In genomic region chr10:43120948-43121290, GRCh38 we compare ENCODE assay signal across 8 cellular contexts. TPM values are rescaled to one million over a fixed set of nuclear protein-coding genes. Genes with fewer than 3 reads are reported as not detected.
DNase-seq lines count a peak whose midpoint lies in the region; ATAC-seq, FAIRE-seq and TF ChIP-seq lines count a peak whose summit lies in the region.

No MANE protein-coding gene starts in this region.

- CTCF ChIA-PET in GM12878 (lab: Yijun Ruan, JAX) = interaction anchor here (0.7 to 2.2 kb wide), 9 partner anchors 8 to 287 kb away, joined by 3 to 17 read pairs (median 3); partner anchors contain the start of gene CSGALNACT2
- CTCF ChIA-PET in RWPE1 (lab: Yijun Ruan, JAX) = interaction anchor here (0.6 kb wide), 1 partner anchor 264 kb away, joined by 3 read pairs; no protein-coding TSS in a partner anchor

- TF ChIP-seq POLR2A in GM12878 (IDR thresholded peaks at IDR 0.05; ENCODE audit: low read depth, low read length) = no peak

- H3K36me3 ChIP-seq in GM12878 (ENCODE audit: control insufficient read depth in 2 of 2, insufficient read depth in 2 of 2, low read length in 1 of 2) = no peaks in the 10 kb centered on the region

- in situ Hi-C loops in GM12878 (cut with MboI) = loop anchor here (25.0 kb wide), 2 partner anchors 109 to 934 kb away; no protein-coding TSS in a partner anchor

- TF ChIP-seq CTCF in GM12878 (IDR thresholded peaks at IDR 0.05 in 2 of 3, conservative IDR thresholded peaks at IDR 0.05 in 1 of 3; ENCODE audit: control insufficient read depth in 2 of 3, extremely low read depth in 1 of 3, insufficient read depth in 1 of 3, low read depth in 3 of 3, low read length in 3 of 3) = no peak
- no peak for TF ChIP-seq CTCF in RWPE1 (conservative IDR thresholded peaks at IDR 0.05; ENCODE audit: low read depth)

- no peak overlapping the region for H3K4me3 ChIP-seq in GM12878

- peaks cover 14% of the 10 kb centered on the region for H3K4me1 ChIP-seq in GM12878 (ENCODE audit: control insufficient read depth, insufficient read depth, low read length)

- H3K9me3 ChIP-seq in GM12878 (replicated peaks; ENCODE audit: control insufficient read depth, insufficient read depth, low read length) = no peaks in the 10 kb centered on the region

- peak overlapping the region; percentile 38; the same call in 1 of the 2 replicates for H3K4me2 ChIP-seq in GM12878 (ENCODE audit: control insufficient read depth, insufficient read depth)

- SMC1A ChIA-PET in GM12878 (lab: Charles Lee; ENCODE audit: uncharacterized antibody, unreplicated experiment) = interaction anchor here (0.9 to 1.5 kb wide), 4 partner anchors 18 to 228 kb away, joined by 3 to 4 read pairs (median 3); no protein-coding TSS in a partner anchor

- no peaks in the 10 kb centered on the region for H3K27me3 ChIP-seq in GM12878 (replicated peaks in 1 of 2; ENCODE audit: control insufficient read depth in 2 of 2, insufficient read depth in 2 of 2, low read length in 1 of 2)

- BruUV-seq in GM12878 (replicated peaks; lab: Mats Ljungman, UMichigan) = no TSS peak

- ATAC-seq in GM18517 (IDR thresholded peaks at IDR 0.05; ENCODE audit: unreplicated experiment) = peak; percentile 91
- peak; percentile 89 for ATAC-seq in HG02642 (IDR thresholded peaks at IDR 0.05; ENCODE audit: poor library complexity, unreplicated experiment)
- ATAC-seq in GM12878 = peak; percentile 97

- WGBS in GM12878 (ENCODE audit: insufficient coverage, insufficient replicate concordance, low lambda C conversion rate, missing lambda C conversion rate) = 3% methylated on average over 3 of the region's 3 CpGs

- peak in 1 of 2 experiments; percentile 41; a peak in 1 of 4 replicates for TF ChIP-seq EP300 in GM12878 (IDR thresholded peaks at IDR 0.05; ENCODE audit: borderline replicate concordance in 1 of 2, control insufficient read depth in 1 of 2, low read depth in 2 of 2, low read length in 2 of 2)

- RAD21 ChIA-PET in GM12878 (lab: Charles Lee; ENCODE audit: unreplicated experiment) = interaction anchor here (1.4 to 2.5 kb wide), 6 partner anchors 8 to 39 kb away, joined by 4 to 9 read pairs (median 6); partner anchors contain the start of gene CSGALNACT2

- POLR2A ChIA-PET in GM12878 (lab: Charles Lee) = interaction anchor here (0.9 to 1.3 kb wide), 3 partner anchors 20 to 31 kb away, joined by 3 to 8 read pairs (median 6); no protein-coding TSS in a partner anchor
- POLR2A ChIA-PET in RWPE1 (lab: Yijun Ruan, JAX; ENCODE audit: low non-redundant PET) = no interaction called here

- no peak overlapping the region; the same call in 1 of the 2 replicates for H3K9ac ChIP-seq in GM12878 (ENCODE audit: control insufficient read depth, insufficient read depth, low read length)

- H3K27ac ChIP-seq in GM12878 (ENCODE audit: control insufficient read depth, insufficient read depth) = peak overlapping the region; percentile 50; the same call in 1 of the 2 replicates
- no peak overlapping the region for H3K27ac ChIP-seq in RWPE1

- intact Hi-C loops in GM12878 (cut with micrococcal nuclease; ENCODE audit: unreplicated experiment) = no loop called here

- H4K20me1 ChIP-seq in GM12878 (ENCODE audit: control insufficient read depth, insufficient read depth) = no peaks in the 10 kb centered on the region

- no peak for TF ChIP-seq RAD21 in GM12878 (IDR thresholded peaks at IDR 0.05; ENCODE audit: insufficient read depth, low read depth, low read length)

- no peaks in the 10 kb centered on the region for H3K79me2 ChIP-seq in GM12878 (ENCODE audit: control insufficient read depth, insufficient read depth, low read length)

- FAIRE-seq in GM12878 (lab: Jason Lieb, UNC) = peak; percentile 79

- peak overlapping the region; percentile 28; the same call in 1 of the 2 replicates for H2AFZ ChIP-seq in GM12878 (ENCODE audit: control insufficient read depth, low read depth, low read length)

- DNase-seq in NOMO-1 treated with DMSO at 0.1 percent for 48 hours (lab: John Stamatoyannopoulos, UW; ENCODE audit: unreplicated experiment) = peak; percentile 93
- DNase-seq in GM12878 (ENCODE audit: low read depth, low spot score) = peak; percentile 56
- peak; percentile 39 for DNase-seq in stimulated activated CD8-positive, alpha-beta memory T cell treated with anti-CD3 and anti-CD28 coated beads, Interleukin-12 subunit alpha, Interleukin-12 subunit beta, amount 100 ng/mL, for 4 hours (ENCODE audit: low read depth)
- no peak for DNase-seq in NCI-H2196 treated with DMSO at 0.1 percent for 48 hours (lab: John Stamatoyannopoulos, UW; ENCODE audit: unreplicated experiment)
- DNase-seq in RWPE1 (ENCODE audit: low spot score) = no peak
- no peak for DNase-seq in NCI-H187 (lab: John Stamatoyannopoulos, UW)

TF ChIP-seq in GM12878, 131 proteins besides CTCF, POLR2A, EP300 and RAD21 (continues in another document):
- 0 out of 2 replicates have a peak, but pooled peaks have one; percentile 8 for TF ChIP-seq JUND (IDR thresholded peaks at IDR 0.05; ENCODE audit: low read depth, low read length)
- TF ChIP-seq SP1 (IDR thresholded peaks at IDR 0.05; ENCODE audit: low read depth, low read length) = no peak
- TF ChIP-seq USF1 (IDR thresholded peaks at IDR 0.05; ENCODE audit: borderline replicate concordance, extremely low read length, insufficient read depth, low read depth, low read length) = no peak
- TF ChIP-seq IKZF1 (conservative IDR thresholded peaks at IDR 0.05) = 0 out of 2 replicates have a peak, but pooled peaks have one; percentile 26
- 0 out of 2 replicates have a peak, but pooled peaks have one; percentile 14 for TF ChIP-seq ATF7 (IDR thresholded peaks at IDR 0.05; ENCODE audit: low read depth)
- TF ChIP-seq NR2F1 (conservative IDR thresholded peaks at IDR 0.05) = no peak
- TF ChIP-seq PAX8 (IDR thresholded peaks at IDR 0.05) = no peak
- TF ChIP-seq YBX1 (IDR thresholded peaks at IDR 0.05) = no peak
- peak in 1 of 2 experiments; percentile 59; a peak in 2 of 4 replicates for TF ChIP-seq ETV6 (conservative IDR thresholded peaks at IDR 0.05 in 1 of 2, IDR thresholded peaks at IDR 0.05 in 1 of 2; ENCODE audit: borderline replicate concordance in 1 of 2, low read depth in 1 of 2)
- TF ChIP-seq PKNOX1 (IDR thresholded peaks at IDR 0.05) = 0 out of 2 replicates have a peak, but pooled peaks have one; percentile 6
- TF ChIP-seq EED (IDR thresholded peaks at IDR 0.05; ENCODE audit: low read depth) = peak; percentile 64
- no peak for TF ChIP-seq NFYA (IDR thresholded peaks at IDR 0.05; ENCODE audit: borderline replicate concordance, low read depth, low read length)
- TF ChIP-seq CBFB (IDR thresholded peaks at IDR 0.05; ENCODE audit: low read depth) = 0 out of 2 replicates have a peak, but pooled peaks have one; percentile 49
- TF ChIP-seq IKZF2 (IDR thresholded peaks at IDR 0.05) = peak in 1 of 2 experiments; percentile 24; a peak in 1 of 4 replicates

RNA-seq across cellular contexts. Expression of gene CSGALNACT2, which starts 17.3 kb away (rescaled TPM):
- 12.3 and 14.1 TPM in 2 replicates for total RNA-seq in GM12878 (2013; cell fraction: nucleolus; rRNA removed)
- total RNA-seq in GM12878 (2014; rRNA removed) (5.1 and 6.4 TPM in 2 replicates), GM12878 (2014; rRNA removed; fragmentation: Illumina TruSeq; extraction: Trizol) (6.0 and 6.3 TPM in 2 replicates), GM12878 (2021) (7.6 and 8.4 TPM in 2 replicates)
- polyA plus RNA-seq in GM12878 (2011; ENCODE audit: low read depth) = 5.7 TPM
- polyA plus RNA-seq in GM12878 (2011; rRNA removed) (12.6 and 18.8 TPM in 2 replicates), GM12878 (2014; fragmentation: Illumina TruSeq; extraction: Trizol) (12.3 and 18.3 TPM in 2 replicates), GM12878 (2014; fragmentation: Nextera tagmentation; extraction: Ambion mirVana) (1 to 10 TPM; 2.5 to 4.0 TPM), GM12878 (2014; rRNA removed) (7.4 and 10.1 TPM in 2 replicates), GM12878 (2016; fragmentation: Nextera tagmentation; extraction: Ambion mirVana) (1 to 10 TPM; 9.0 to 9.9 TPM)
- polyA plus RNA-seq in GM12878 (2011; cell fraction: cytosol; rRNA removed) = 4.6 and 6.2 TPM in 2 replicates
- polyA plus RNA-seq in GM12878 (2011; cell fraction: nucleus; rRNA removed) = 12.0 and 12.8 TPM in 2 replicates
- 8.0 and 10.6 TPM in 2 replicates for polyA plus RNA-seq in GM12878 (2012)
- polyA minus RNA-seq in GM12878 (2011; rRNA and poly(A)+ RNA removed) = 5.5 and 7.8 TPM in 2 replicates
- 3.2 and 3.5 TPM in 2 replicates for polyA minus RNA-seq in GM12878 (2011; cell fraction: cytosol; rRNA and poly(A)+ RNA removed)
- polyA minus RNA-seq in GM12878 (2011; cell fraction: nucleus; rRNA and poly(A)+ RNA removed) = 2.5 and 3.7 TPM in 2 replicates

RNA-seq across cellular contexts. Expression of gene RET, which starts 44.0 kb away (rescaled TPM):
- total RNA-seq in GM12878 (2013; cell fraction: nucleolus; rRNA removed) = not detected in 2 replicates
- not detected in 2 replicates for total RNA-seq in GM12878 (2014; rRNA removed)
- not detected in 2 replicates for total RNA-seq in GM12878 (2014; rRNA removed; fragmentation: Illumina TruSeq; extraction: Trizol)
- not detected in 2 replicates for total RNA-seq in GM12878 (2021)
- polyA plus RNA-seq in GM12878 (2011; ENCODE audit: low read depth) = not detected
- polyA plus RNA-seq in GM12878 (2011; rRNA removed) = 0.07 TPM in 1 of 2 replicates, not detected in the other
- 0.02 and 0.03 TPM in 2 replicates for polyA plus RNA-seq in GM12878 (2011; cell fraction: cytosol; rRNA removed)
- polyA plus RNA-seq in GM12878 (2011; cell fraction: nucleus; rRNA removed) = 0.03 and 0.06 TPM in 2 replicates
- polyA plus RNA-seq in GM12878 (2012) = 0.03 TPM in 1 of 2 replicates, not detected in the other
- polyA plus RNA-seq in GM12878 (2014; fragmentation: Illumina TruSeq; extraction: Trizol) = not detected in 2 replicates
- polyA plus RNA-seq in GM12878 (2014; fragmentation: Nextera tagmentation; extraction: Ambion mirVana) = not detected
- polyA plus RNA-seq in GM12878 (2014; rRNA removed) = not detected in 2 replicates
- polyA plus RNA-seq in GM12878 (2016; fragmentation: Nextera tagmentation; extraction: Ambion mirVana) = not detected
- polyA minus RNA-seq in GM12878 (2011; rRNA and poly(A)+ RNA removed) = not detected in 2 replicates
- not detected in 2 replicates for polyA minus RNA-seq in GM12878 (2011; cell fraction: cytosol; rRNA and poly(A)+ RNA removed)
- not detected in 2 replicates for polyA minus RNA-seq in GM12878 (2011; cell fraction: nucleus; rRNA and poly(A)+ RNA removed)

Comparison
In these comparisons a context has a peak if more than half of its experiments do, and no peak if none do; other contexts are left out.
1. DNase-seq: peak in NOMO-1 treated with DMSO at 0.1 percent for 48 hours (single experiment), GM12878 (single experiment) and stimulated activated CD8-positive, alpha-beta memory T cell treated with anti-CD3 and anti-CD28 coated beads, Interleukin-12 subunit alpha, Interleukin-12 subunit beta, amount 100 ng/mL, for 4 hours (single experiment); none in NCI-H2196 treated with DMSO at 0.1 percent for 48 hours (single experiment), RWPE1 (single experiment) and NCI-H187 (0 of 2).
2. Peak in every context shown above with its lines, with median percentiles within 50 percentile points of each other: ATAC-seq.